In genomic region chr4:83258463-83258862, GRCh38 we compare ENCODE assay signal across 14 cellular contexts.
"Had no signal": no experiment of that assay in that cellular context is flagged by ENCODE, and none has a peak within 500 bp of the region (broad histone marks: within the 10 kb centered on the region; RNA-seq: fewer than 3 reads in every experiment).

No MANE protein-coding gene starts in this region.

- H3K27me3 Mint-ChIP-seq: activated naive CD4-positive, alpha-beta T cell treated with anti-CD3 and anti-CD28 coated beads, Interleukin-2, amount 50 U/mL, for 24 hours; stimulated activated naive B cell treated with anti-CD40 and anti-IgM and Interleukin-4, amounts not matched to agents 10 μg/mL and 1 μg/mL and 100 μg/mL, for 72 hours; type B pancreatic cell had no signal

- DNase-seq: activated effector memory CD4-positive, alpha-beta T cell treated with Interleukin-2 at 50 U/mL for 16 hours; activated T-cell treated with anti-CD3 and anti-CD28 coated beads, Interleukin-2, amount 50 U/mL, for 1 hour; dorsolateral prefrontal cortex; right lobe of liver; stimulated activated naive B cell treated with anti-CD40 and anti-IgM and Interleukin-4, amounts not matched to agents 10 μg/mL and 1 μg/mL and 100 μg/mL, for 72 hours; substantia nigra; T-helper 2 cell had no signal

- H3K27ac ChIP-seq: dorsolateral prefrontal cortex, prostate gland, right lobe of liver had no signal

- H3K36me3 Mint-ChIP-seq: mesothelial cell of epicardium had no signal

- H3K9me3 Mint-ChIP-seq: activated naive CD4-positive, alpha-beta T cell treated with anti-CD3 and anti-CD28 coated beads, Interleukin-2, amount 50 U/mL, for 24 hours; mesothelial cell of epicardium; stimulated activated naive B cell treated with anti-CD40 and anti-IgM and Interleukin-4, amounts not matched to agents 10 μg/mL and 1 μg/mL and 100 μg/mL, for 72 hours; type B pancreatic cell had no signal

- FAIRE-seq: frontal cortex, keratinocyte, TTC549 had no signal

- H3K4me3 ChIP-seq: dorsolateral prefrontal cortex, prostate gland, right lobe of liver had no signal

- H3K4me1 ChIP-seq: prostate gland, right lobe of liver had no signal

- H3K27ac Mint-ChIP-seq: activated naive CD4-positive, alpha-beta T cell treated with anti-CD3 and anti-CD28 coated beads, Interleukin-2, amount 50 U/mL, for 24 hours had no signal

- H3K4me3 Mint-ChIP-seq: activated naive CD4-positive, alpha-beta T cell treated with anti-CD3 and anti-CD28 coated beads, Interleukin-2, amount 50 U/mL, for 24 hours; mesothelial cell of epicardium; stimulated activated naive B cell treated with anti-CD40 and anti-IgM and Interleukin-4, amounts not matched to agents 10 μg/mL and 1 μg/mL and 100 μg/mL, for 72 hours; type B pancreatic cell had no signal

- H3K9me3 ChIP-seq: prostate gland, right lobe of liver had no signal

- H3K27me3 ChIP-seq: dorsolateral prefrontal cortex, right lobe of liver had no signal

- ATAC-seq: right lobe of liver; stimulated activated naive B cell treated with anti-CD40 and anti-IgM and Interleukin-4, amounts not matched to agents 10 μg/mL and 1 μg/mL and 100 μg/mL, for 72 hours had no signal

- H3K36me3 ChIP-seq: prostate gland, right lobe of liver had no signal
